Comparison of ENCODE assay signal across 27 cellular contexts in the genomic region with DNA sequence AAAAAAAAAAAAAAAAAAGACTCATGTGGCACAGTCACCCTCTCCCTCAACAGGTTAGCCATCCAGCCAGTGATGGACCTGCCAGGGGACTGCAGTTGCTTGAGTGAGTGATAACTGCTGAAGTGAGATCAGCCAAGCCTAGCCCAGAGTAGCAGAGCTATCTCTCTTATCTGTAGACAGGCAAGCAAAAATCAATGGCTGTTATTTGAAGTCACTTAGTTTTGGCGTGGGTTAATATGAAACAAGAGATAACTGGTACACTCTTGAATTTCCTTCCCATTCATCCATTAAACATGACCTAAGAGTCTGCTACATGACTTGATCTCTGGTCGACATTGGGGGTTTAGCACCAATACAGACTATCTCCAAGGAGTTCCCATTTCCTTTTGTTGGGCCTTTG.
"Had no signal": no experiment of that assay in that cellular context is flagged by ENCODE, and none has a peak within 500 bp of the region (broad histone marks: within the 10 kb centered on the region; RNA-seq: fewer than 3 reads in every experiment).

No MANE protein-coding gene starts in this region.

- H3K9me3 ChIP-seq: Peyer's patch, SJSA1, SK-N-SH had no signal

- H3K4me1 ChIP-seq: Peyer's patch, SJSA1 had no signal

- H3K27me3 ChIP-seq: brain microvascular endothelial cell, Peyer's patch, SJSA1 had no signal

- H3K4me2 ChIP-seq: SK-N-SH had no signal

- H3K9me2 ChIP-seq: SK-N-SH had no signal

- ATAC-seq: activated CD8-positive, alpha-beta T cell treated with anti-CD3 and anti-CD28 coated beads for 36 hours; activated T-cell treated with anti-CD3 and anti-CD28 coated beads, Interleukin-2, amount 50 U/mL, for 72 hours; activated T-helper 17 cell treated with anti-CD3 and anti-CD28 coated beads, Interleukin-2, amount 50 U/mL, for 72 hours; PC-3 had no signal

- DNase-seq: activated CD4-positive, alpha-beta T cell treated with anti-CD3 and anti-CD28 coated beads, Interleukin-2, amount 10 ng/mL, durations not matched to agents 24 days and 14 days; activated CD4-positive, alpha-beta T cell treated with anti-CD3 and anti-CD28 coated beads, Interleukin-2, amount 50 U/mL, for 4 hours; activated CD8-positive, alpha-beta T cell treated with anti-CD3 and anti-CD28 coated beads for 36 hours; activated effector memory CD4-positive, alpha-beta T cell treated with anti-CD3 and anti-CD28 coated beads, Interleukin-2, amount 50 U/mL, for 16 hours; activated naive CD4-positive, alpha-beta T cell; activated naive CD4-positive, alpha-beta T cell treated with anti-CD3 and anti-CD28 coated beads, Interleukin-2, amount 50 U/mL, for 16 hours; activated naive CD8-positive, alpha-beta T cell treated with anti-CD3 and anti-CD28 coated beads for 36 hours; activated T-cell treated with anti-CD3 and anti-CD28 coated beads, Interleukin-2, amount 50 U/mL, for 1 hour; activated T-cell treated with anti-CD3 and anti-CD28 coated beads, Interleukin-2, amount 50 U/mL, for 72 hours; amniotic stem cell; aorta; brain microvascular endothelial cell; central memory CD4-positive, alpha-beta T cell; Karpas-422; NCI-H1105; NCI-H1417 treated with DMSO at 0.1 percent for 48 hours; NCI-H1694; NCI-H1930; NCI-H345; NCI-H524 treated with DMSO at 0.1 percent for 48 hours; PC-3; Peyer's patch; RPMI8226; SHP77 treated with DMSO at 0.1 percent for 48 hours; SK-N-SH had no signal

- H3K27ac ChIP-seq: brain microvascular endothelial cell, Peyer's patch, SJSA1 had no signal

- H3K36me3 ChIP-seq: brain microvascular endothelial cell, Peyer's patch, SJSA1 had no signal

- H3K4me3 ChIP-seq: Peyer's patch, SJSA1 had no signal

- H3K9ac ChIP-seq: SK-N-SH had no signal
